Comparison of ENCODE assay signal across 8 cellular contexts in genomic region chr12:54417712-54418440, GRCh38. TPM values are rescaled to one million over a fixed set of nuclear protein-coding genes. Genes with fewer than 3 reads are reported as not detected.
DNase-seq lines count a peak whose midpoint lies in the region; ATAC-seq, FAIRE-seq and TF ChIP-seq lines count a peak whose summit lies in the region.

No MANE protein-coding gene starts in this region.

- CTCF ChIA-PET in activated B cell treated with CpG ODN at 0.5 μM for 24 hours (lab: Charles Lee): interaction anchor here (1.1 to 11.4 kb wide), 3 partner anchors 9 to 22 kb away, joined by 3 to 143 read pairs (median 3); no protein-coding TSS in a partner anchor

- peaks cover 18% of the 10 kb centered on the region for H3K27me3 ChIP-seq in H7 (ENCODE audit: control insufficient read depth, insufficient read depth, low read length)
- H3K27me3 ChIP-seq in foreskin keratinocyte: no peaks in the 10 kb centered on the region

- POLR2A ChIA-PET in activated B cell treated with CpG ODN at 0.5 μM for 24 hours (lab: Charles Lee): interaction anchor here (0.5 to 0.6 kb wide), 3 partner anchors 73 to 131 kb away, joined by 3 to 8 read pairs (median 3); no protein-coding TSS in a partner anchor

- no peak for FAIRE-seq in urothelium cell line (lab: Jason Lieb, UNC)

- H3K27ac ChIP-seq in foreskin keratinocyte: peak overlapping the region; percentile 98

- TF ChIP-seq CTCF in activated B cell treated with CpG ODN at 0.5 μM for 24 hours (IDR thresholded peaks at IDR 0.05) (no peak), foreskin keratinocyte (conservative IDR thresholded peaks at IDR 0.05) (no peak), retinal pigment epithelial cell (conservative IDR thresholded peaks at IDR 0.05; ENCODE audit: low read depth, low read length) (no peak), GM13977 (IDR thresholded peaks at IDR 0.05; ENCODE audit: extremely low read depth, insufficient read depth, missing control alignments) (no peak)

- peak overlapping the region; percentile 83 for H3K4me3 Mint-ChIP-seq in activated B cell treated with CpG ODN at 0.5 μM for 24 hours

- no peak for ATAC-seq in activated B cell treated with CpG ODN at 0.5 μM for 24 hours (ENCODE audit: low read depth)
- no peak for ATAC-seq in foreskin keratinocyte
- ATAC-seq in left colon: no peak

- intact Hi-C loops in activated B cell treated with CpG ODN at 0.5 μM for 24 hours (cut with micrococcal nuclease): loop anchor here (10.0 kb wide), 1 partner anchor 147 kb away; no protein-coding TSS in a partner anchor
- intact Hi-C loops in left colon (cut with DNase I, micrococcal nuclease): no loop called here

- peak overlapping the region; percentile 77 for H3K4me3 ChIP-seq in H7 (ENCODE audit: insufficient read depth, low read depth, low read length)
- H3K4me3 ChIP-seq in retinal pigment epithelial cell (ENCODE audit: low read length): peak overlapping the region; percentile 62

- no peaks in the 10 kb centered on the region for H3K36me3 ChIP-seq in H7 (replicated peaks; ENCODE audit: control insufficient read depth, insufficient read depth, low read length)

- DNase-seq in H7 (peak; percentile 86), activated B cell treated with CpG ODN at 0.5 μM for 24 hours (no peak), foreskin keratinocyte (no peak), retinal pigment epithelial cell (ENCODE audit: low read depth) (no peak), left colon (no peak), urothelium cell line (ENCODE audit: low spot score) (no peak), glomerular visceral epithelial cell (ENCODE audit: extremely low spot score) (no peak), GM13977 (ENCODE audit: low spot score) (no peak)

- H3K9me3 Mint-ChIP-seq in activated B cell treated with CpG ODN at 0.5 μM for 24 hours: no peaks in the 10 kb centered on the region

- in situ Hi-C loops in GM13977 (cut with MboI; ENCODE audit: low pct_unique_long_range_greater_than_20kb, low sequenced_read_pairs, unreplicated experiment): no loop called here

- H3K27me3 Mint-ChIP-seq in activated B cell treated with CpG ODN at 0.5 μM for 24 hours: peaks cover 16% of the 10 kb centered on the region

- peaks cover 44% of the 10 kb centered on the region for H3K4me1 ChIP-seq in foreskin keratinocyte

- no peaks in the 10 kb centered on the region for H3K36me3 Mint-ChIP-seq in activated B cell treated with CpG ODN at 0.5 μM for 24 hours (ENCODE audit: low read depth)

- no peak overlapping the region for H3K27ac Mint-ChIP-seq in activated B cell treated with CpG ODN at 0.5 μM for 24 hours

- peaks cover 67% of the 10 kb centered on the region for H3K4me1 Mint-ChIP-seq in activated B cell treated with CpG ODN at 0.5 μM for 24 hours

RNA-seq across cellular contexts. Expression of gene ITGA5, which starts 1.2 kb away (rescaled TPM):
- 38.4 and 50.6 TPM in 2 replicates for total RNA-seq in H7 (2014; rRNA removed; shearing (Covaris generic))
- 1.0 and 1.3 TPM in 2 replicates for total RNA-seq in activated B cell treated with CpG ODN at 0.5 μM for 24 hours
- 111 and 175 TPM in 2 replicates for total RNA-seq in foreskin keratinocyte
- polyA plus RNA-seq in foreskin keratinocyte: 77.3 and 104 TPM in 2 replicates
- total RNA-seq in left colon: 10 to 100 TPM; 20.8 to 49.1 TPM

RNA-seq across cellular contexts. Expression of gene ZNF385A, which starts 33.3 kb away (rescaled TPM):
- 2.7 and 3.5 TPM in 2 replicates for total RNA-seq in H7 (2014; rRNA removed; shearing (Covaris generic))
- 4.6 and 5.0 TPM in 2 replicates for total RNA-seq in activated B cell treated with CpG ODN at 0.5 μM for 24 hours
- total RNA-seq in foreskin keratinocyte: 29.8 and 31.9 TPM in 2 replicates
- 77.1 and 81.3 TPM in 2 replicates for polyA plus RNA-seq in foreskin keratinocyte
- total RNA-seq in left colon: 1 to 10 TPM; 4.0 to 8.3 TPM

RNA-seq across cellular contexts. Expression of gene GPR84, which starts 53.6 kb away (rescaled TPM):
- total RNA-seq in H7 (2014; rRNA removed; shearing (Covaris generic)): not detected in 2 replicates
- total RNA-seq in activated B cell treated with CpG ODN at 0.5 μM for 24 hours (not detected in 2 replicates), foreskin keratinocyte (0.07 and 0.10 TPM in 2 replicates), left colon (under 1 TPM in 1 of 2 donors, not detected in 1; 0.50 TPM)
- 0.07 TPM in 2 replicates for polyA plus RNA-seq in foreskin keratinocyte

RNA-seq across cellular contexts. Expression of gene GTSF1, which starts 55.5 kb away (rescaled TPM):
- 1.0 TPM in 1 of 2 replicates, not detected in the other for total RNA-seq in H7 (2014; rRNA removed; shearing (Covaris generic))
- total RNA-seq in activated B cell treated with CpG ODN at 0.5 μM for 24 hours (7.1 and 9.8 TPM in 2 replicates), foreskin keratinocyte (not detected in 2 replicates), left colon (under 1 TPM in 1 of 2 donors, not detected in 1; 0.67 TPM)
- polyA plus RNA-seq in foreskin keratinocyte: not detected in 2 replicates
